ENCODE assay signal across 17 cellular contexts in the genomic region with DNA sequence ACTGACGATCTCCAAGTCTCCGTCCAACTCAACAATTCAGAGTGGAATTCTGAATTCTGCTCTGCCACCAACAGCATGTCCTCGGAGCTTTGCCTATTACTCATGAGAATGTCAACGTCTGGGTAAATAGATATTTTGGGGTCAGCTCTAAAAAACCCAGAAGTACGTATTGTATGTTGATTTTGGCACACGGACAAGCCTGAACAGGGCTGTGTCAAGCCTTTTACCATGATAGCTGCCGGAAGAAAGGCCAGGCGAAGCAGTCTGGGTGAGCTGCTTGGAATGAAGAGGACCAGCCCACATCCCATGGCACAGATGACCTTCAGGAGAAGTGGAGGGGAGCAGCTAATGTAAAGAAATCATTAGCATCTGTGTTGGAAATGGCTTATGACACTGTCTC.
DNase-seq lines count a peak whose midpoint lies in the region; ATAC-seq and TF ChIP-seq lines count a peak whose summit lies in the region.
"Had no signal": no experiment of that assay in that cellular context is flagged by ENCODE, and none has a peak within 500 bp of the region (broad histone marks: within the 10 kb centered on the region; RNA-seq: fewer than 3 reads in every experiment).

No MANE protein-coding gene starts in this region.

- TF ChIP-seq POLR2A in upper lobe of left lung (IDR thresholded peaks at IDR 0.05), result no peak

- TF ChIP-seq CTCF in ascending aorta (IDR thresholded peaks at IDR 0.05) (no peak), H9 (conservative IDR thresholded peaks at IDR 0.05) (no peak), upper lobe of left lung (IDR thresholded peaks at IDR 0.05) (no peak), psoas muscle (IDR thresholded peaks at IDR 0.05) (no peak)

- no peaks in the 10 kb centered on the region for H3K79me2 ChIP-seq in H9 (ENCODE audit: insufficient read depth, low read length)

- no peak overlapping the region for H2BK12ac ChIP-seq in H9 (ENCODE audit: insufficient read length, low read depth, low read length)

- intact Hi-C loops in ascending aorta (cut with DNase I), result no loop called here
- intact Hi-C loops in psoas muscle (cut with DNase I), result no loop called here

- peak overlapping the region; percentile 69 to 84 for H3K27ac ChIP-seq in ascending aorta
- H3K27ac ChIP-seq in H9 (ENCODE audit: insufficient read length, low read depth, low read length), result no peak overlapping the region
- no peak overlapping the region for H3K27ac ChIP-seq in upper lobe of left lung
- no peak overlapping the region for H3K27ac ChIP-seq in psoas muscle
- H3K27ac ChIP-seq: BLaER1 treated with 17β-estradiol and CSF1 and Interleukin-3, amounts not matched to agents 10 nM and 100 nM; gastrocnemius medialis; WERI-Rb-1 had no signal

- H4K8ac ChIP-seq in H9 (replicated peaks; ENCODE audit: insufficient read length, low read depth, low read length), result no peak overlapping the region

- no peak overlapping the region for H3K18ac ChIP-seq in H9 (ENCODE audit: insufficient read length, low read depth, low read length)

- H2BK15ac ChIP-seq in H9 (ENCODE audit: low read depth, low read length), result no peak overlapping the region

- peaks cover 0 to 19% of the 10 kb centered on the region in 2 donors for H3K4me1 ChIP-seq in ascending aorta
- no peaks in the 10 kb centered on the region; the same call in 1 of the 2 replicates for H3K4me1 ChIP-seq in H9 (ENCODE audit: insufficient read depth, low read length)
- no peaks in the 10 kb centered on the region for H3K4me1 ChIP-seq in upper lobe of left lung
- H3K4me1 ChIP-seq in psoas muscle, result no peaks in the 10 kb centered on the region
- H3K4me1 ChIP-seq: BLaER1 treated with 17β-estradiol and CSF1 and Interleukin-3, amounts not matched to agents 10 nM and 100 nM; gastrocnemius medialis had no signal

- peaks cover 2% of the 10 kb centered on the region; the same call in 1 of the 2 replicates for H3K27me3 Mint-ChIP-seq in H9 (ENCODE audit: low read depth)
- H3K27me3 Mint-ChIP-seq: dendritic cell treated with granulocyte-macrophage colony-stimulating factor and Interleukin-4, amounts not matched to agents 40 ng/mL and 50 ng/mL, for 4 days had no signal

- no peaks in the 10 kb centered on the region for H3K23me2 ChIP-seq in H9 (ENCODE audit: insufficient read length, low read depth, low read length, poor library complexity, severe bottlenecking)

- H3K9ac ChIP-seq in H9 (ENCODE audit: extremely low read depth, insufficient read length, low read length), result no peak overlapping the region
- H3K9ac ChIP-seq: BLaER1 treated with 17β-estradiol and CSF1 and Interleukin-3, amounts not matched to agents 10 nM and 100 nM; SK-N-SH had no signal

- no peaks in the 10 kb centered on the region for H3K36me3 Mint-ChIP-seq in H9 (ENCODE audit: insufficient read depth in 1 of 3, low read depth in 3 of 3)

- no peak overlapping the region for H2BK120ac ChIP-seq in H9 (ENCODE audit: low read depth, low read length, poor library complexity, severe bottlenecking)

- no peak overlapping the region for H3K23ac ChIP-seq in H9 (ENCODE audit: insufficient read length, low read depth, low read length)

- H4K20me1 ChIP-seq in H9 (ENCODE audit: control insufficient read depth, insufficient read depth, insufficient read length), result no peaks in the 10 kb centered on the region
- H4K20me1 ChIP-seq: BLaER1 treated with 17β-estradiol and CSF1 and Interleukin-3, amounts not matched to agents 10 nM and 100 nM had no signal

- H3K79me1 ChIP-seq in H9 (ENCODE audit: insufficient read depth, low read depth, low read length, poor library complexity, severe bottlenecking), result no peaks in the 10 kb centered on the region

- H4K91ac ChIP-seq in H9 (ENCODE audit: insufficient read length, low read depth, low read length), result no peak overlapping the region

- H3K14ac ChIP-seq in H9 (ENCODE audit: insufficient read depth, low read length), result no peak overlapping the region

- H3K4me3 ChIP-seq in ascending aorta, result peak overlapping the region in 1 of 2 donors; percentile 20
- no peak overlapping the region for H3K4me3 ChIP-seq in skeletal muscle cell (ENCODE audit: low read depth, low read length)
- no peak overlapping the region for H3K4me3 ChIP-seq in upper lobe of left lung
- no peak overlapping the region for H3K4me3 ChIP-seq in psoas muscle
- H3K4me3 ChIP-seq: BLaER1 treated with 17β-estradiol and CSF1 and Interleukin-3, amounts not matched to agents 10 nM and 100 nM; gastrocnemius medialis; K562 had no signal

- no peak overlapping the region for H3K27ac Mint-ChIP-seq in H9
- H3K27ac Mint-ChIP-seq: dendritic cell treated with granulocyte-macrophage colony-stimulating factor and Interleukin-4, amounts not matched to agents 40 ng/mL and 50 ng/mL, for 4 days had no signal

- no peak overlapping the region for H2AFZ ChIP-seq in H9 (ENCODE audit: low read length)

- H3K27me3 ChIP-seq in ascending aorta, result no peaks in the 10 kb centered on the region
- H3K27me3 ChIP-seq in H9 (ENCODE audit: insufficient read depth, low read length), result no peaks in the 10 kb centered on the region
- no peaks in the 10 kb centered on the region for H3K27me3 ChIP-seq in upper lobe of left lung
- no peaks in the 10 kb centered on the region for H3K27me3 ChIP-seq in psoas muscle (ENCODE audit: insufficient read depth in 3 of 3, low read length in 2 of 3)
- H3K27me3 ChIP-seq: BLaER1 treated with 17β-estradiol and CSF1 and Interleukin-3, amounts not matched to agents 10 nM and 100 nM; gastrocnemius medialis had no signal

- H3K36me3 ChIP-seq in ascending aorta (no peaks in the 10 kb centered on the region), upper lobe of left lung (no peaks in the 10 kb centered on the region), psoas muscle (ENCODE audit: insufficient read depth in 1 of 2, low read depth in 1 of 2) (no peaks in the 10 kb centered on the region)
- H3K36me3 ChIP-seq: BLaER1 treated with 17β-estradiol and CSF1 and Interleukin-3, amounts not matched to agents 10 nM and 100 nM; gastrocnemius medialis; WERI-Rb-1 had no signal

- no peak overlapping the region for H2BK20ac ChIP-seq in H9 (ENCODE audit: low read depth, low read length, poor library complexity, severe bottlenecking)

- peaks cover 11 to 14% of the 10 kb centered on the region in 2 experiments for H3K4me1 Mint-ChIP-seq in H9

- no CpG with 5 or more reads among the region's 8 CpGs for WGBS in H9 (ENCODE audit: extremely low coverage, insufficient read length, low lambda C conversion rate)
- WGBS in upper lobe of left lung, 2 donors, result 70 to 80% methylated on average over 8 of the region's 8 CpGs
- 85 to 88% (median 86%) methylated on average over 8 of the region's 8 CpGs for WGBS in psoas muscle, 3 donors

- H3K4me3 Mint-ChIP-seq in H9, result no peak overlapping the region
- H3K4me3 Mint-ChIP-seq: dendritic cell treated with granulocyte-macrophage colony-stimulating factor and Interleukin-4, amounts not matched to agents 40 ng/mL and 50 ng/mL, for 4 days had no signal

- H4K5ac ChIP-seq in H9 (ENCODE audit: insufficient read length, low read depth, low read length), result no peak overlapping the region

- H2BK5ac ChIP-seq in H9 (ENCODE audit: insufficient read length, low read length), result no peak overlapping the region

- no peak overlapping the region for H3K4me2 ChIP-seq in H9 (ENCODE audit: insufficient read depth, insufficient read length, low read length)
- H3K4me2 ChIP-seq: BLaER1 treated with 17β-estradiol and CSF1 and Interleukin-3, amounts not matched to agents 10 nM and 100 nM; SK-N-SH had no signal

- ATAC-seq in upper lobe of left lung (ENCODE audit: low FRiP score in 2 of 2) (no peak), psoas muscle (no peak)
- ATAC-seq: gastrocnemius medialis, K562 had no signal

- H2AK5ac ChIP-seq in H9 (ENCODE audit: insufficient read length, low read length), result no peak overlapping the region

- H3K9me3 Mint-ChIP-seq in H9, result no peaks in the 10 kb centered on the region
- H3K9me3 Mint-ChIP-seq: dendritic cell treated with granulocyte-macrophage colony-stimulating factor and Interleukin-4, amounts not matched to agents 40 ng/mL and 50 ng/mL, for 4 days had no signal

- DNase-seq in LHCN-M2 (ENCODE audit: low read depth) (peak; percentile 86), ascending aorta (ENCODE audit: low spot score in 2 of 2) (no peak), fibroblast of peridontal ligament (ENCODE audit: extremely low read depth) (peak; percentile 72), skeletal muscle cell (ENCODE audit: low read depth) (peak; percentile 85), T1000 (lab: John Stamatoyannopoulos, UW) (no peak), H9 (no peak), upper lobe of left lung (no peak), psoas muscle (no peak)
- DNase-seq: gastrocnemius medialis; NCI-H1930; NCI-H82; SK-N-SH; stimulated activated naive CD4-positive, alpha-beta T cell; WERI-Rb-1 had no signal

- TF ChIP-seq EP300 in upper lobe of left lung (IDR thresholded peaks at IDR 0.05), result no peak

- H3K4ac ChIP-seq in H9 (ENCODE audit: low read depth, low read length), result no peak overlapping the region

- H3K56ac ChIP-seq in H9 (ENCODE audit: insufficient read length, low read depth, low read length), result no peak overlapping the region

- H3T11ph ChIP-seq in H9 (ENCODE audit: low read length), result no peak overlapping the region

- no peaks in the 10 kb centered on the region for H3K9me3 ChIP-seq in ascending aorta
- H3K9me3 ChIP-seq in H9 (ENCODE audit: control insufficient read depth, low read depth, low read length), result no peaks in the 10 kb centered on the region
- H3K9me3 ChIP-seq in upper lobe of left lung, result no peaks in the 10 kb centered on the region
- no peaks in the 10 kb centered on the region for H3K9me3 ChIP-seq in psoas muscle
- H3K9me3 ChIP-seq: BLaER1 treated with 17β-estradiol and CSF1 and Interleukin-3, amounts not matched to agents 10 nM and 100 nM; gastrocnemius medialis; SK-N-SH had no signal

Comparison
In these comparisons a context has a peak if more than half of its experiments do, and no peak if none do; other contexts are left out.
1. DNase-seq: peak in LHCN-M2 (single experiment), fibroblast of peridontal ligament (single experiment) and skeletal muscle cell (single experiment); none in ascending aorta (0 of 2), T1000 (single experiment), H9 (single experiment), upper lobe of left lung (0 of 2) and psoas muscle (0 of 2).
2. H3K27ac ChIP-seq: peak in ascending aorta (2 of 2); none in H9 (single experiment), upper lobe of left lung (0 of 4) and psoas muscle (single experiment).